In genomic region chr5:172534229-172535169, GRCh38 we compare ENCODE assay signal across 1 cellular context.
TF ChIP-seq lines count a peak whose summit lies in the region.

No MANE protein-coding gene starts in this region.

TF ChIP-seq in HEK293, 187 proteins besides CTCF, POLR2A, EP300 and RAD21 (continued from another document):
- TF ChIP-seq TSHZ1 (tag by site-specific recombination; IDR thresholded peaks at IDR 0.05; ENCODE audit: borderline replicate concordance): no peak
- no peak for TF ChIP-seq WT1 (tag by site-specific recombination; IDR thresholded peaks at IDR 0.05)
- no peak for TF ChIP-seq ZBTB7A (tag by site-specific recombination; IDR thresholded peaks at IDR 0.05; ENCODE audit: low read depth)
- no peak for TF ChIP-seq PRDM1 (tag by site-specific recombination; IDR thresholded peaks at IDR 0.05)
- TF ChIP-seq ZNF155 (tag by site-specific recombination; IDR thresholded peaks at IDR 0.05): no peak
- no peak for TF ChIP-seq ZBTB6 (tag by site-specific recombination; IDR thresholded peaks at IDR 0.05)
- no peak for TF ChIP-seq REPIN1 (tag by site-specific recombination; IDR thresholded peaks at IDR 0.05; ENCODE audit: low read depth)
- TF ChIP-seq ZBTB49 (tag by site-specific recombination; IDR thresholded peaks at IDR 0.05; ENCODE audit: low read depth): no peak
- TF ChIP-seq ZNF10 (tag by site-specific recombination; IDR thresholded peaks at IDR 0.05): no peak
- TF ChIP-seq OSR2 (tag by site-specific recombination; IDR thresholded peaks at IDR 0.05): no peak
- no peak for TF ChIP-seq ZFP41 (tag by site-specific recombination; IDR thresholded peaks at IDR 0.05; ENCODE audit: borderline replicate concordance)
